ENCODE assay signal across 8 cellular contexts in genomic region chr10:22630229-22631174, GRCh38.
DNase-seq lines count a peak whose midpoint lies in the region; ATAC-seq, FAIRE-seq and TF ChIP-seq lines count a peak whose summit lies in the region.

No MANE protein-coding gene starts in this region.

- H3K27me3 ChIP-seq in astrocyte (ENCODE audit: insufficient read depth, low read length) (no peaks in the 10 kb centered on the region), layer of hippocampus (ENCODE audit: control insufficient read depth, insufficient read depth, low read length) (no peaks in the 10 kb centered on the region)

- H2AFZ ChIP-seq in astrocyte (ENCODE audit: low read depth, low read length), result no peak overlapping the region

- TF ChIP-seq CTCF in astrocyte (IDR thresholded peaks at IDR 0.05; ENCODE audit: insufficient read depth, low read depth, low read length), result no peak

- H3K27ac ChIP-seq in astrocyte (ENCODE audit: low read depth, low read length), result no peak overlapping the region
- peak overlapping the region; percentile 92 for H3K27ac ChIP-seq in layer of hippocampus (ENCODE audit: low read depth, low read length)

- peak; percentile 89 for ATAC-seq in GM18511 (IDR thresholded peaks at IDR 0.05; ENCODE audit: unreplicated experiment)

- peaks cover 2% of the 10 kb centered on the region for H3K36me3 Mint-ChIP-seq in astrocyte (ENCODE audit: low read depth, unreplicated experiment)

- H3K9ac ChIP-seq in astrocyte (ENCODE audit: low read length), result no peak overlapping the region

- H3K4me3 Mint-ChIP-seq in astrocyte (ENCODE audit: unreplicated experiment), result no peak overlapping the region

- no peaks in the 10 kb centered on the region for H3K9me3 ChIP-seq in astrocyte (ENCODE audit: insufficient read depth, low read depth, low read length)

- H3K4me1 ChIP-seq in astrocyte (ENCODE audit: insufficient read depth, low read length), result peaks cover 30% of the 10 kb centered on the region

- H3K4me2 ChIP-seq in astrocyte (ENCODE audit: low read length), result peak overlapping the region; percentile 45

- no peaks in the 10 kb centered on the region for H3K36me3 ChIP-seq in astrocyte (ENCODE audit: insufficient read depth, low read length)

- H3K79me2 ChIP-seq in astrocyte (ENCODE audit: insufficient read depth, low read length), result peaks cover 77% of the 10 kb centered on the region

- H3K27me3 Mint-ChIP-seq in astrocyte (ENCODE audit: low read depth, unreplicated experiment), result no peaks in the 10 kb centered on the region

- H3K27ac Mint-ChIP-seq in astrocyte (ENCODE audit: unreplicated experiment), result peak overlapping the region; percentile 79

- FAIRE-seq in astrocyte (lab: Jason Lieb, UNC), result peak; percentile 83

- H3K4me1 Mint-ChIP-seq in astrocyte (ENCODE audit: low read depth, unreplicated experiment), result peaks cover 54% of the 10 kb centered on the region

- H3K9me3 Mint-ChIP-seq in astrocyte (ENCODE audit: unreplicated experiment), result peaks cover 1% of the 10 kb centered on the region

- H3K4me3 ChIP-seq in astrocyte (ENCODE audit: insufficient read depth, low read depth, low read length), result no peak overlapping the region

- peak; percentile 7 for DNase-seq in H4 (ENCODE audit: low spot score)
- DNase-seq in LHCN-M2 (ENCODE audit: low read depth), result peak; percentile 46
- DNase-seq in astrocyte (ENCODE audit: low read depth), result peak; percentile 62
- no peak for DNase-seq in SKM-1 treated with dmso at 0.1 percent for 144 hours (lab: John Stamatoyannopoulos, UW; ENCODE audit: unreplicated experiment)
- DNase-seq in hippocampal formation (lab: John Stamatoyannopoulos, UW), result no peak
- no peak for DNase-seq in NCI-H1048 (lab: John Stamatoyannopoulos, UW)

- peaks cover 17% of the 10 kb centered on the region for H4K20me1 ChIP-seq in astrocyte (ENCODE audit: insufficient read depth, low read length)

Comparison
In these comparisons a context has a peak if more than half of its experiments do, and no peak if none do; other contexts are left out.
1. DNase-seq: peak in H4 (single experiment), LHCN-M2 (single experiment) and astrocyte (single experiment); none in SKM-1 treated with dmso at 0.1 percent for 144 hours (single experiment), hippocampal formation (0 of 2) and NCI-H1048 (single experiment).